ENCODE assay signal across 1 cellular context in genomic region chr7:44921607-44922350, GRCh38.
TF ChIP-seq lines count a peak whose summit lies in the region.

No MANE protein-coding gene starts in this region.

TF ChIP-seq in K562, 482 proteins besides CTCF, POLR2A, EP300 and RAD21 (continued from another document and continues in another):
- TF ChIP-seq BCLAF1 (IDR thresholded peaks at IDR 0.05; ENCODE audit: borderline replicate concordance in 1 of 2, control insufficient read depth in 1 of 2, low read depth in 2 of 2, low read length in 1 of 2) (no peak), STAG1 (CRISPR knock-in tag; IDR thresholded peaks at IDR 0.05; ENCODE audit: borderline replicate concordance) (peak; percentile 58; the same call in 1 of the 2 replicates), SMAD1 (IDR thresholded peaks at IDR 0.05; ENCODE audit: low read depth, low read length, partially characterized antibody) (no peak), MAZ (CRISPR knock-in tag; conservative IDR thresholded peaks at IDR 0.05 in 1 of 2, IDR thresholded peaks at IDR 0.05 in 1 of 2) (peak; percentile 19 to 34; a peak in 1 of 4 replicates), ATF7 (IDR thresholded peaks at IDR 0.05) (peak; percentile 16; the same call in 1 of the 2 replicates), NONO (IDR thresholded peaks at IDR 0.05; ENCODE audit: low read depth in 2 of 2, low read length in 1 of 2) (no peak), DNMT1 (IDR thresholded peaks at IDR 0.05) (no peak), CREM (IDR thresholded peaks at IDR 0.05; ENCODE audit: low read depth) (peak; percentile 54), ZSCAN29 (IDR thresholded peaks at IDR 0.05) (no peak), MNT (conservative IDR thresholded peaks at IDR 0.05) (peak; percentile 55 to 60; a peak in 3 of 4 replicates), EP400 (IDR thresholded peaks at IDR 0.05) (peak; percentile 52), USF2 (CRISPR knock-in tag; IDR thresholded peaks at IDR 0.05) (no peak), MAX (CRISPR knock-in tag; IDR thresholded peaks at IDR 0.05) (peak; percentile 70), ZBTB7A (IDR thresholded peaks at IDR 0.05; ENCODE audit: borderline replicate concordance, control insufficient read depth, low read depth, low read length) (peak; percentile 59; the same call in 1 of the 2 replicates), ZNF24 (IDR thresholded peaks at IDR 0.05) (no peak; the same call in none of the 2 replicates), SIN3A (IDR thresholded peaks at IDR 0.05; ENCODE audit: borderline replicate concordance in 2 of 2, control insufficient read depth in 1 of 2, low read depth in 2 of 2, low read length in 2 of 2) (peak in 1 of 2 experiments; percentile 53; a peak in 1 of 4 replicates), ZNF668 (CRISPR knock-in tag; IDR thresholded peaks at IDR 0.05) (no peak), XRCC5 (IDR thresholded peaks at IDR 0.05; ENCODE audit: low read depth, low read length) (peak; percentile 72; the same call in 1 of the 2 replicates), CTCFL (IDR thresholded peaks at IDR 0.05; ENCODE audit: borderline replicate concordance, insufficient read depth, low read depth, low read length, poor library complexity, severe bottlenecking) (peak; percentile 55), POLR2G (IDR thresholded peaks at IDR 0.05; ENCODE audit: low read depth, low read length) (peak; percentile 58), E2F6 (IDR thresholded peaks at IDR 0.05; ENCODE audit: borderline replicate concordance in 1 of 2, extremely low read depth in 1 of 2, insufficient read depth in 1 of 2, insufficient read length in 1 of 2, low read depth in 1 of 2, low read length in 1 of 2, poor library complexity in 1 of 2, severe bottlenecking in 1 of 2) (peak in 1 of 2 experiments; percentile 51), TRIM24 (IDR thresholded peaks at IDR 0.05) (peak in 1 of 2 experiments; percentile 34; a peak in 1 of 4 replicates), SREBF1 (IDR thresholded peaks at IDR 0.05; ENCODE audit: borderline replicate concordance, low read depth, low read length) (no peak), ZNF518B (CRISPR knock-in tag; IDR thresholded peaks at IDR 0.05) (no peak), PRMT5 (CRISPR knock-in tag; IDR thresholded peaks at IDR 0.05) (no peak), NR2C1 (IDR thresholded peaks at IDR 0.05) (peak; percentile 40; the same call in 1 of the 2 replicates), NR2C1 (tag; IDR thresholded peaks at IDR 0.05) (no peak), RB1 (IDR thresholded peaks at IDR 0.05; ENCODE audit: low read depth) (0 out of 2 replicates have a peak, but pooled peaks have one; percentile 24), GATA2 (CRISPR knock-in tag; IDR thresholded peaks at IDR 0.05) (peak; percentile 65), ETS1 (conservative IDR thresholded peaks at IDR 0.05; ENCODE audit: control insufficient read depth, low read depth, low read length) (0 out of 2 replicates have a peak, but pooled peaks have one; percentile 43), ZNF263 (CRISPR knock-in tag; IDR thresholded peaks at IDR 0.05; ENCODE audit: borderline replicate concordance) (peak; percentile 99), SRF (CRISPR knock-in tag; IDR thresholded peaks at IDR 0.05) (0 out of 4 replicates have a peak, but pooled peaks of 1 of the 2 experiments have one; percentile 24), HNRNPLL (IDR thresholded peaks at IDR 0.05; ENCODE audit: low read depth, low read length, poor library complexity, severe bottlenecking) (no peak), TAF1 (IDR thresholded peaks at IDR 0.05; ENCODE audit: control insufficient read depth, extremely low read depth, insufficient read depth, low read length, severe bottlenecking) (peak; percentile 13), ZNF124 (CRISPR knock-in tag; IDR thresholded peaks at IDR 0.05) (no peak), CBFA2T3 (IDR thresholded peaks at IDR 0.05) (peak; percentile 29), POLR2H (tag; IDR thresholded peaks at IDR 0.05; ENCODE audit: low read depth) (no peak), CTBP1 (IDR thresholded peaks at IDR 0.05; ENCODE audit: borderline replicate concordance) (peak; percentile 51; the same call in 1 of the 2 replicates), HOMEZ (CRISPR knock-in tag; IDR thresholded peaks at IDR 0.05) (no peak), RFX1 (IDR thresholded peaks at IDR 0.05) (peak; percentile 48; the same call in 1 of the 2 replicates), PBX2 (CRISPR knock-in tag; IDR thresholded peaks at IDR 0.05; ENCODE audit: low read depth) (no peak), PBX2 (tag; conservative IDR thresholded peaks at IDR 0.05; ENCODE audit: low read depth) (peak; percentile 69), SUPT5H (IDR thresholded peaks at IDR 0.05) (peak; percentile 59), JUND (IDR thresholded peaks at IDR 0.05; ENCODE audit: borderline replicate concordance, low read depth, low read length) (peak; percentile 26), JUND (tag; IDR thresholded peaks at IDR 0.05; ENCODE audit: borderline replicate concordance, low read depth, low read length) (no peak; the same call in 2 of the 3 replicates), ADNP (tag; IDR thresholded peaks at IDR 0.05) (0 out of 2 replicates have a peak, but pooled peaks have one; percentile 18)
